15 cellular contexts compared by ENCODE assay signal in the genomic region with DNA sequence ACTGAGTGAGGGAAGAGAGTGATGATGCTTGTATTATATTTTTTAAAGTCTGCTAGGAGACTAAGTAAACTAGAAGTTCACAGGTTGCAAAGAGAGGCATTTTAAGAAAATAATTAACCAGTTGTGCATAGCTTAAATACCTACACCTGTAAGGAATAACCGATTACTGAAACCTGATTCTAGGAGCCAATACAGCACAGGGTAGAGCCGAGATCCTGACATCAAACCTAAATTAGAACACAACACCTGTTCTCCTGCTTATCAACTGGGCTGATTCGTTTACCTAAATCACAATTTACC.
"Had no signal": no experiment of that assay in that cellular context is flagged by ENCODE, and none has a peak within 500 bp of the region (broad histone marks: within the 10 kb centered on the region; RNA-seq: fewer than 3 reads in every experiment).

No MANE protein-coding gene starts in this region.

- H3K27ac ChIP-seq: coronary artery, esophagus squamous epithelium, thoracic aorta had no signal

- ATAC-seq: activated CD4-positive, alpha-beta T cell treated with anti-CD3 and anti-CD28 coated beads for 36 hours; activated CD8-positive, alpha-beta memory T cell treated with anti-CD3 and anti-CD28 coated beads, Interleukin-2, amount 10 ng/mL, durations not matched to agents 7 days and 5 days; activated naive CD4-positive, alpha-beta T cell treated with anti-CD3 and anti-CD28 coated beads, Interleukin-2, amount 50 U/mL, for 72 hours had no signal

- H3K27me3 Mint-ChIP-seq: activated CD4-positive, alpha-beta memory T cell treated with anti-CD3 and anti-CD28 coated beads for 36 hours; activated CD4-positive, alpha-beta T cell treated with anti-CD3 and anti-CD28 coated beads for 36 hours; activated CD8-positive, alpha-beta memory T cell treated with anti-CD3 and anti-CD28 coated beads, Interleukin-2, amount 10 ng/mL, durations not matched to agents 7 days and 5 days; activated T-cell treated with anti-CD3 and anti-CD28 coated beads, Interleukin-2, amount 50 U/mL, for 24 hours had no signal

- DNase-seq: activated CD4-positive, alpha-beta memory T cell treated with anti-CD3 and anti-CD28 coated beads for 36 hours; activated CD4-positive, alpha-beta T cell treated with anti-CD3 and anti-CD28 coated beads for 36 hours; activated CD8-positive, alpha-beta memory T cell treated with anti-CD3 and anti-CD28 coated beads, Interleukin-2, amount 10 ng/mL, durations not matched to agents 7 days and 5 days; activated effector memory CD4-positive, alpha-beta T cell treated with Interleukin-2 at 50 U/mL for 16 hours; activated T-cell treated with anti-CD3 and anti-CD28 coated beads, Interleukin-2, amount 50 U/mL, for 24 hours; caudate nucleus; esophagus squamous epithelium; midbrain; stimulated activated CD4-positive, alpha-beta T cell treated with anti-CD3 and anti-CD28 coated beads, Interleukin-1b, Interleukin-23, amount 100 ng/mL, for 48 hours; T1000 had no signal

- H3K9me3 ChIP-seq: esophagus squamous epithelium, thoracic aorta had no signal

- H3K9me3 Mint-ChIP-seq: activated CD4-positive, alpha-beta memory T cell treated with anti-CD3 and anti-CD28 coated beads for 36 hours; activated naive CD4-positive, alpha-beta T cell treated with anti-CD3 and anti-CD28 coated beads, Interleukin-2, amount 50 U/mL, for 72 hours; activated T-cell treated with anti-CD3 and anti-CD28 coated beads, Interleukin-2, amount 50 U/mL, for 24 hours; neural crest cell had no signal

- H3K4me1 ChIP-seq: esophagus squamous epithelium had no signal

- H3K4me3 Mint-ChIP-seq: activated CD4-positive, alpha-beta memory T cell treated with anti-CD3 and anti-CD28 coated beads for 36 hours; activated CD4-positive, alpha-beta T cell treated with anti-CD3 and anti-CD28 coated beads for 36 hours; activated CD8-positive, alpha-beta memory T cell treated with anti-CD3 and anti-CD28 coated beads, Interleukin-2, amount 10 ng/mL, durations not matched to agents 7 days and 5 days; activated T-cell treated with anti-CD3 and anti-CD28 coated beads, Interleukin-2, amount 50 U/mL, for 24 hours; neural crest cell had no signal

- H3K4me1 Mint-ChIP-seq: activated CD4-positive, alpha-beta T cell treated with anti-CD3 and anti-CD28 coated beads for 36 hours; neural crest cell had no signal

- H3K27me3 ChIP-seq: esophagus squamous epithelium had no signal

- H3K27ac Mint-ChIP-seq: activated CD4-positive, alpha-beta memory T cell treated with anti-CD3 and anti-CD28 coated beads for 36 hours; activated CD4-positive, alpha-beta T cell treated with anti-CD3 and anti-CD28 coated beads for 36 hours; activated naive CD4-positive, alpha-beta T cell treated with anti-CD3 and anti-CD28 coated beads, Interleukin-2, amount 50 U/mL, for 72 hours; activated T-cell treated with anti-CD3 and anti-CD28 coated beads, Interleukin-2, amount 50 U/mL, for 24 hours had no signal

- H3K4me3 ChIP-seq: coronary artery, esophagus squamous epithelium, lung, thoracic aorta had no signal
